16 cellular contexts compared by ENCODE assay signal in the genomic region with DNA sequence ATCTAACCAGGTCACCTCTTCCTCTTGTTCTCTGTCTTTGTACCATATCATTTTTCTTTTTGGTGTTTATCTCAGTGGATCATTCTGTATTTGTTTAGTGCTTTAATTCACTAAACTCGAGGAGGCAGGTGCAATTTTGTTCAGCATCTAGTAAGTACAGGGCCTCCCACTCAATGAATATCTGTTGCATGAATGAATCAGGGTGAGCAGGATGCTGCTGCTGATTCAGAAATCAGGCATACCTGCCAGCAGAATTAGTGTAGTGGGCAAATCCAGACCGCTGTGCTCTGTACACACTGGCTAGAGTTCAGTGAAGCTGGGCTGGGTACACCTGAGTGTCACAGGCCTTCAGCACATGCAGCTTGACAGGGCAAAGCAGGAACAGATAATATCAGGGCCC.
"Had no signal": no experiment of that assay in that cellular context is flagged by ENCODE, and none has a peak within 500 bp of the region (broad histone marks: within the 10 kb centered on the region; RNA-seq: fewer than 3 reads in every experiment).

No MANE protein-coding gene starts in this region.

- H3K27me3 ChIP-seq: colonic mucosa, heart left ventricle, neural progenitor cell, ovary, suprapubic skin, thyroid gland, upper lobe of right lung, vagina had no signal

- H3K27ac ChIP-seq: colonic mucosa, heart left ventricle, neural progenitor cell, ovary, suprapubic skin, thyroid gland, upper lobe of right lung, vagina had no signal

- H3K9me3 ChIP-seq: colonic mucosa, ovary, suprapubic skin, thyroid gland, upper lobe of right lung, vagina had no signal

- H3K4me3 ChIP-seq: colonic mucosa, heart left ventricle, neural progenitor cell, ovary, smooth muscle cell, suprapubic skin, thyroid gland, upper lobe of right lung, vagina had no signal

- H3K4me3 Mint-ChIP-seq: natural killer cell, neural progenitor cell had no signal

- ATAC-seq: heart left ventricle, natural killer cell, right cardiac atrium, upper lobe of right lung had no signal

- H3K9ac ChIP-seq: neural progenitor cell had no signal

- H3K36me3 ChIP-seq: colonic mucosa, heart left ventricle, ovary, suprapubic skin, thyroid gland, upper lobe of right lung, vagina had no signal

- H3K4me2 ChIP-seq: neural progenitor cell, smooth muscle cell had no signal

- H2AFZ ChIP-seq: neural progenitor cell had no signal

- H3K4me1 ChIP-seq: colonic mucosa, heart left ventricle, suprapubic skin, thyroid gland, upper lobe of right lung, vagina had no signal

- H3K4me1 Mint-ChIP-seq: natural killer cell had no signal

- H3K27ac Mint-ChIP-seq: natural killer cell, neural progenitor cell had no signal

- DNase-seq: colonic mucosa; dermis blood vessel endothelial cell; foreskin melanocyte; heart left ventricle; hippocampal formation; natural killer cell; ovary; right cardiac atrium; stimulated activated CD4-positive, alpha-beta T cell treated with anti-CD3 and anti-CD28 coated beads, Interleukin-2, amount 100 ng/mL, for 48 hours; stimulated activated naive CD4-positive, alpha-beta T cell treated with Interleukin-2 at 50 U/mL for 16 hours; thyroid gland; upper lobe of right lung had no signal

- H3K36me3 Mint-ChIP-seq: natural killer cell, neural progenitor cell had no signal
